In the genomic region with DNA sequence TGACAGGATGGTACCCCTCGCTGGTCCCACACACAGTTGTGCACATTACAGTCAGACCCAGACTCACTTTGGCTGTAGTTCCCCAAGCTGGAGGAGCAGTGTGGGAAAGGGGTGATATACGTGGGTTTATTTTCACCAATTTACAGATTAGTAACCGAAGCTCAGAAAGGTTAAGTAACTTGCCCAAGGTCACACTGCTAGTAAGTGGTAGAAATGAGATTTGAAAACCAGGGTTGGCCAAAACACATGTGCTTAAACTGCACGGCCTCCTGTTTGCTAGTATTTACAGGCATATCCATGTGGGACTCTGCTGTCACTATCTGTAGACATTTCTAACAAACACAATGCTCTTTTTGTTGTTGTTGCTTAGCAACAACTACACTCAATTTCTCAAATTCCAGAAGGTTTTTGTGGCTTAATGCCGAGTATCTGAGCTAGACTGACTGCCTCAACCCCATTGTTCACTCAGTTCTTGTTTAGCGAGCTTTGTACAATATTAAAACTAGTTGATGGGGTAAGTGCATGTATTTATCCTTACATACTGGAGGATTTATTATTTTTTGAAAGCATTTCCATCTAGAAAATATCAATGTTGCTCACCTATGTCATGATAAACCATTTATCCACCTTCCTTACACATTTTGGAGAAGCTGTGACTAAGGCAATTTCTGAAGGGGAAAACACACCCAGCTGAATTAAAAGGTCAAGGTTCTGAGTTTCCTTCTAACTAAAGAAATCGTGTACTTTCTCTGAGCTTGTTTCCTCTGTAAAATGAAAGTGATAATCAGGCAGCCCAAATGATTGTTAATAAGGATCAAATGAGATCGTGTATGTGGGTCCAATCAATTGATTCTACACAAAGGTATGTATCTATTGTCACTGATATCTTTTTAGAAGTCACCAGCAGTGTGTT, we compare ENCODE assay signal across 8 cellular contexts. TPM values are rescaled to one million over a fixed set of nuclear protein-coding genes. Genes with fewer than 3 reads are reported as not detected.
DNase-seq lines count a peak whose midpoint lies in the region; ATAC-seq and TF ChIP-seq lines count a peak whose summit lies in the region.

No MANE protein-coding gene starts in this region.

- intact Hi-C loops in aorta (cut with DNase I) (no loop called here), ovary (cut with DNase I) (no loop called here)

- peak overlapping the region; percentile 93 for H3K27ac Mint-ChIP-seq in neural progenitor cell

- no peaks in the 10 kb centered on the region for H3K27me3 Mint-ChIP-seq in neural progenitor cell (ENCODE audit: insufficient read depth, low read depth)

- H3K36me3 Mint-ChIP-seq in neural progenitor cell: no peaks in the 10 kb centered on the region

- 47 to 50% methylated on average over 8 of the region's 8 CpGs for WGBS in aorta, 2 donors
- WGBS in ovary, 3 donors: 20 to 31% (median 23%) methylated on average over 8 of the region's 8 CpGs

- H3K4me3 ChIP-seq in Peyer's patch (peak overlapping the region in 1 of 4 donors; percentile 7), neural progenitor cell (no peak overlapping the region), aorta (ENCODE audit: low read length in 2 of 2) (no peak overlapping the region), ovary (no peak overlapping the region)

- H3K27me3 ChIP-seq in Peyer's patch (no peaks in the 10 kb centered on the region), neural progenitor cell (no peaks in the 10 kb centered on the region), aorta (ENCODE audit: control insufficient read depth in 1 of 2, insufficient read depth in 2 of 2, low read length in 1 of 2) (no peaks in the 10 kb centered on the region), ovary (no peaks in the 10 kb centered on the region)

- H3K4me1 Mint-ChIP-seq in neural progenitor cell: peaks cover 32% of the 10 kb centered on the region

- H3K36me3 ChIP-seq in Peyer's patch (no peaks in the 10 kb centered on the region), neural progenitor cell (no peaks in the 10 kb centered on the region), aorta (ENCODE audit: control insufficient read depth in 1 of 2, insufficient read depth in 2 of 2, low read length in 1 of 2) (no peaks in the 10 kb centered on the region), ovary (no peaks in the 10 kb centered on the region)

- H3K4me3 Mint-ChIP-seq in neural progenitor cell: no peak overlapping the region

- ATAC-seq in GM19463 (IDR thresholded peaks at IDR 0.05; ENCODE audit: unreplicated experiment): no peak
- ATAC-seq in aorta (ENCODE audit: low FRiP score): no peak

- H3K4me1 ChIP-seq in Peyer's patch: peaks cover 0 to 15% (median 7%) of the 10 kb centered on the region in 4 donors
- peaks cover 10% of the 10 kb centered on the region for H3K4me1 ChIP-seq in neural progenitor cell
- no peaks in the 10 kb centered on the region for H3K4me1 ChIP-seq in aorta (ENCODE audit: control insufficient read depth in 1 of 2, insufficient read depth in 2 of 2, low read length in 2 of 2)
- H3K4me1 ChIP-seq in ovary (ENCODE audit: insufficient read depth): peaks cover 3% of the 10 kb centered on the region

- no peak for TF ChIP-seq EP300 in ovary (IDR thresholded peaks at IDR 0.05)

- H3K27ac ChIP-seq in Peyer's patch: peak overlapping the region; percentile 19 to 72 (median 29)
- peak overlapping the region; percentile 18 for H3K27ac ChIP-seq in epithelial cell of prostate
- H3K27ac ChIP-seq in neural progenitor cell: no peak overlapping the region
- no peak overlapping the region for H3K27ac ChIP-seq in aorta (ENCODE audit: low read depth in 1 of 2, low read length in 2 of 2)
- peak overlapping the region in 1 of 2 donors; percentile 40 for H3K27ac ChIP-seq in ovary

- TF ChIP-seq CTCF in Peyer's patch (IDR thresholded peaks at IDR 0.05) (no peak), neural progenitor cell (IDR thresholded peaks at IDR 0.05) (no peak), ovary (IDR thresholded peaks at IDR 0.05) (no peak)

- DNase-seq in EH (ENCODE audit: low read depth): peak; percentile 80
- DNase-seq in Peyer's patch: no peak
- no peak for DNase-seq in epithelial cell of prostate (ENCODE audit: low read depth, low spot score)
- peak; percentile 67 for DNase-seq in neural progenitor cell (ENCODE audit: low spot score)
- DNase-seq in NCI-H1092 treated with DMSO at 0.1 percent for 48 hours (lab: John Stamatoyannopoulos, UW): no peak
- DNase-seq in aorta: no peak
- no peak for DNase-seq in ovary

- no peaks in the 10 kb centered on the region for H4K20me1 ChIP-seq in neural progenitor cell (ENCODE audit: low read depth)

- no peaks in the 10 kb centered on the region for H3K79me2 ChIP-seq in neural progenitor cell (ENCODE audit: low read depth)

- no peaks in the 10 kb centered on the region for H3K9me3 ChIP-seq in Peyer's patch
- H3K9me3 ChIP-seq in neural progenitor cell (ENCODE audit: low read depth): no peaks in the 10 kb centered on the region
- H3K9me3 ChIP-seq in aorta (ENCODE audit: control insufficient read depth, low read length): no peaks in the 10 kb centered on the region
- no peaks in the 10 kb centered on the region for H3K9me3 ChIP-seq in ovary

- TF ChIP-seq POLR2A in Peyer's patch (IDR thresholded peaks at IDR 0.05) (no peak), ovary (IDR thresholded peaks at IDR 0.05) (no peak)

- H3F3A ChIP-seq in neural progenitor cell (ENCODE audit: low read depth): no peaks in the 10 kb centered on the region

- H3K4me2 ChIP-seq in neural progenitor cell: peak overlapping the region; percentile 19

- no peaks in the 10 kb centered on the region for H3K9me3 Mint-ChIP-seq in neural progenitor cell

- no peak overlapping the region for H3K9ac ChIP-seq in neural progenitor cell

- no peak overlapping the region for H2AFZ ChIP-seq in neural progenitor cell (replicated peaks)

RNA-seq across cellular contexts. Expression of a gene that starts 5.3 kb away (rescaled TPM):
- total RNA-seq in Peyer's patch (100 to 1,000 TPM in 3 of 4 donors, 10 to 100 TPM in 1; 54.5 to 162 (median 130) TPM), neural progenitor cell (ENCODE audit: low replicate concordance) (0.94 and 5.4 TPM in 2 replicates), aorta (1 to 10 TPM in 1 of 2 donors, under 1 TPM in 1; 0.32 to 1.2 TPM), ovary (10 to 100 TPM in 1 of 7 donors, 1 to 10 TPM in 2, under 1 TPM in 4; 0.35 to 10.8 (median 0.61) TPM)
- polyA plus RNA-seq in aorta (10 to 100 TPM in 1 of 2 donors, under 1 TPM in 1; 0.10 to 17.3 TPM), ovary (1 to 10 TPM in 1 of 2 donors, under 1 TPM in 1; 0.42 to 1.2 TPM)

RNA-seq across cellular contexts. Expression of a gene that starts 8.7 kb away (rescaled TPM):
- total RNA-seq in Peyer's patch: 10 to 100 TPM; 34.8 to 43.7 (median 38.3) TPM
- 21.0 and 39.8 TPM in 2 replicates for total RNA-seq in neural progenitor cell (ENCODE audit: low replicate concordance)
- total RNA-seq in aorta: 10 to 100 TPM; 21.7 to 23.9 TPM
- 1 to 10 TPM; 2.6 to 5.9 TPM for polyA plus RNA-seq in aorta
- 10 to 100 TPM in 5 of 7 donors, 1 to 10 TPM in 2; 7.7 to 26.6 (median 23.0) TPM for total RNA-seq in ovary
- polyA plus RNA-seq in ovary: 10 to 100 TPM in 1 of 2 donors, 1 to 10 TPM in 1; 8.0 to 23.8 TPM

RNA-seq across cellular contexts. Expression of a gene that starts 16.2 kb away (rescaled TPM):
- total RNA-seq in Peyer's patch: 100 to 1,000 TPM; 202 to 580 (median 484) TPM
- total RNA-seq in neural progenitor cell (ENCODE audit: low replicate concordance): 45.3 and 61.6 TPM in 2 replicates
- total RNA-seq in aorta: 100 to 1,000 TPM in 1 of 2 donors, 10 to 100 TPM in 1; 75.6 to 123 TPM
- polyA plus RNA-seq in aorta: 100 to 1,000 TPM in 1 of 2 donors, 10 to 100 TPM in 1; 99.5 to 172 TPM
- total RNA-seq in ovary: 100 to 1,000 TPM in 1 of 7 donors, 10 to 100 TPM in 6; 55.0 to 108 (median 75.7) TPM
- 100 to 1,000 TPM in 1 of 2 donors, 10 to 100 TPM in 1; 84.9 to 138 TPM for polyA plus RNA-seq in ovary

RNA-seq across cellular contexts. Expression of a gene that starts 36.5 kb away (rescaled TPM):
- total RNA-seq in Peyer's patch: 1 to 10 TPM in 3 of 4 donors, not detected in 1; 1.1 to 6.5 (median 2.5) TPM
- not detected in 2 replicates for total RNA-seq in neural progenitor cell (ENCODE audit: low replicate concordance)
- not detected for total RNA-seq in aorta
- polyA plus RNA-seq in aorta: not detected
- total RNA-seq in ovary: under 1 TPM in 1 of 7 donors, not detected in 6; 0.10 TPM
- polyA plus RNA-seq in ovary: not detected

RNA-seq across cellular contexts. Expression of a gene that starts 57.6 kb away (rescaled TPM):
- total RNA-seq in Peyer's patch (not detected), neural progenitor cell (ENCODE audit: low replicate concordance) (not detected in 2 replicates), aorta (not detected), ovary (not detected)
- polyA plus RNA-seq in aorta (not detected), ovary (not detected)

Comparison
In these comparisons a context has a peak if more than half of its experiments do, and no peak if none do; other contexts are left out.
1. DNase-seq: peak in EH (single experiment) and neural progenitor cell (single experiment); none in Peyer's patch (0 of 3), epithelial cell of prostate (single experiment), NCI-H1092 treated with DMSO at 0.1 percent for 48 hours (single experiment), aorta (0 of 2) and ovary (0 of 5).
2. H3K27ac ChIP-seq: peak in Peyer's patch (4 of 4) and epithelial cell of prostate (single experiment); none in neural progenitor cell (single experiment) and aorta (0 of 2).